Comparison of ENCODE assay signal across 7 cellular contexts in the genomic region with DNA sequence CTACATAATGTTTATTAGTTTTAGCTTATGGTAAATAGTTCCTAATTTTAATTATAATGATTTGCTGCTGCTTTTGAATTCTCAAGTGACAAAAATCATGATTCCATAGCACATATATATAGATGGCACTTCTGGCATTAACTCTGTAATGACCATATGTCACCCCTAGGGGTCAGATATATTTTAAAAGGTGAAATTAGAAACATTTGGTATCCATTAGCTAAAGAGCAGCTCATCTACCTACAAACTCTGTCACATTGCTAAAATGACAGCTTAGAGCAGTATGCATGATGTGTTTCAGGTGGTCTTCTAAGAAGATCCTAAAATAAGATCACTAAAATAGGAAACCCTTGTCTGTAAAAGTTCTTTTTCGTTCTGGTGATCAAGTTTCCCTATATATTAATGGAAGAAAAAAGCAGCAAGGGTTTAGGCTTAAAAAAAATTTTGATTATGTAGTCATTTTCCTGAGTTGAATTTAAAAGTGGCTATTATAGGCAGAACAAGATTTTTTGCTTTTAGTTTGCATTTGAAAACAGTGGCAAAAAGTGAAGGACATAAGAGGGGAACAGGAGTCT.
DNase-seq lines count a peak whose midpoint lies in the region; ATAC-seq and FAIRE-seq lines count a peak whose summit lies in the region.

No MANE protein-coding gene starts in this region.

- FAIRE-seq in frontal cortex (lab: Jason Lieb, UNC): no peak

- H3K4me1 Mint-ChIP-seq in memory B cell: peaks cover 2% of the 10 kb centered on the region

- peaks cover 4% of the 10 kb centered on the region for H3K36me3 Mint-ChIP-seq in memory B cell

- no peaks in the 10 kb centered on the region for H3K27me3 Mint-ChIP-seq in memory B cell

- no peaks in the 10 kb centered on the region for H3K9me3 Mint-ChIP-seq in memory B cell

- H3K27ac Mint-ChIP-seq in memory B cell: no peak overlapping the region

- peak; percentile 37 for DNase-seq in OCI-M1 (lab: John Stamatoyannopoulos, UW)
- no peak for DNase-seq in memory B cell (ENCODE audit: low spot score in 2 of 2)
- no peak for DNase-seq in SKM-1 treated with dmso at 0.1 percent for 144 hours (lab: John Stamatoyannopoulos, UW; ENCODE audit: unreplicated experiment)
- no peak for DNase-seq in frontal cortex (ENCODE audit: low spot score in 2 of 2)
- DNase-seq in T-helper 9 cell: no peak

- no peak overlapping the region for H3K4me3 Mint-ChIP-seq in memory B cell

- ATAC-seq in GM18517 (IDR thresholded peaks at IDR 0.05; ENCODE audit: unreplicated experiment) (peak; percentile 91), HG02610 (IDR thresholded peaks at IDR 0.05; ENCODE audit: unreplicated experiment) (peak; percentile 72), memory B cell (ENCODE audit: low read depth) (peak; percentile 24)

Comparison
In these comparisons a context has a peak if more than half of its experiments do, and no peak if none do; other contexts are left out.
1. ATAC-seq: peak in every context shown above with its lines; median percentile 91 in GM18517; 72 in HG02610; 24 in memory B cell.